ENCODE assay signal across 11 cellular contexts in genomic region chr6:129685640-129686031, GRCh38. TPM values are rescaled to one million over a fixed set of nuclear protein-coding genes. Genes with fewer than 3 reads are reported as not detected.
DNase-seq lines count a peak whose midpoint lies in the region; ATAC-seq and TF ChIP-seq lines count a peak whose summit lies in the region.
"Had no signal": no experiment of that assay in that cellular context is flagged by ENCODE, and none has a peak within 500 bp of the region (broad histone marks: within the 10 kb centered on the region; RNA-seq: fewer than 3 reads in every experiment).

No MANE protein-coding gene starts in this region.

- H3K36me3 ChIP-seq in heart right ventricle (no peaks in the 10 kb centered on the region), mesenchymal stem cell (ENCODE audit: control insufficient read depth in 1 of 2, insufficient read depth in 2 of 2, low read depth in 1 of 2, low read length in 2 of 2) (peaks cover 0 to 5% of the 10 kb centered on the region in 2 experiments), vagina (no peaks in the 10 kb centered on the region)

- H3K4me1 ChIP-seq in heart right ventricle = peaks cover 0 to 98% (median 40%) of the 10 kb centered on the region in 9 donors
- H3K4me1 ChIP-seq in mesenchymal stem cell (ENCODE audit: control insufficient read depth, insufficient read depth, low read depth, low read length) = peaks cover 17% of the 10 kb centered on the region
- H3K4me1 ChIP-seq in vagina = peaks cover 52% of the 10 kb centered on the region

- peak overlapping the region; percentile 94 for H2AK5ac ChIP-seq in mesenchymal stem cell (ENCODE audit: low read length, severe bottlenecking)

- no peaks in the 10 kb centered on the region for H3K79me1 ChIP-seq in mesenchymal stem cell (replicated peaks; ENCODE audit: low read length, poor library complexity, severe bottlenecking)

- no peak overlapping the region for H3K14ac ChIP-seq in mesenchymal stem cell (ENCODE audit: low read length in 2 of 2)

- WGBS in heart right ventricle, 2 donors = 74 to 75% methylated on average over 5 of the region's 5 CpGs
- 96% methylated on average over 5 of the region's 5 CpGs for WGBS in mesenchymal stem cell

- no peaks in the 10 kb centered on the region for H3K9me3 ChIP-seq in heart right ventricle
- H3K9me3 ChIP-seq in mesenchymal stem cell (ENCODE audit: control insufficient read depth, low read length) = no peaks in the 10 kb centered on the region
- H3K9me3 ChIP-seq in vagina = no peaks in the 10 kb centered on the region

- ATAC-seq in heart right ventricle = no peak
- ATAC-seq: left colon had no signal

- no peak overlapping the region for H4K8ac ChIP-seq in mesenchymal stem cell (ENCODE audit: low read length)

- H3K27me3 ChIP-seq in heart right ventricle (no peaks in the 10 kb centered on the region), mesenchymal stem cell (ENCODE audit: control insufficient read depth in 1 of 2, insufficient read depth in 1 of 2, low read length in 2 of 2) (no peaks in the 10 kb centered on the region), vagina (no peaks in the 10 kb centered on the region)

- TF ChIP-seq POLR2A in vagina (IDR thresholded peaks at IDR 0.05) = no peak

- DNase-seq in heart right ventricle = no peak
- no peak for DNase-seq in cardiac septum (ENCODE audit: low spot score)
- peak; percentile 46 for DNase-seq in SIG-M5 treated with dmso at 0.1 percent for 504 hours (lab: John Stamatoyannopoulos, UW; ENCODE audit: unreplicated experiment)
- no peak for DNase-seq in mesenchymal stem cell
- DNase-seq in vagina (ENCODE audit: extremely low spot score in 2 of 2) = no peak
- no peak for DNase-seq in amygdala (lab: John Stamatoyannopoulos, UW)
- DNase-seq in AG20443 (ENCODE audit: low spot score) = no peak
- DNase-seq in OCI-M2 (lab: John Stamatoyannopoulos, UW; ENCODE audit: unreplicated experiment) = no peak
- DNase-seq: C1 segment of cervical spinal cord, left colon, NCI-H526 treated with DMSO at 0.1 percent for 48 hours had no signal

- no peak overlapping the region for H3K9ac ChIP-seq in mesenchymal stem cell (ENCODE audit: low read length)

- H2BK120ac ChIP-seq in mesenchymal stem cell (ENCODE audit: low read depth, low read length) = peak overlapping the region; percentile 98

- no peak overlapping the region for H2BK15ac ChIP-seq in mesenchymal stem cell (ENCODE audit: low read depth, poor library complexity, severe bottlenecking)

- TF ChIP-seq CTCF in heart right ventricle (IDR thresholded peaks at IDR 0.05) = no peak
- no peak for TF ChIP-seq CTCF in vagina (IDR thresholded peaks at IDR 0.05)

- H2AFZ ChIP-seq in mesenchymal stem cell (ENCODE audit: low read depth, low read length) = no peak overlapping the region

- peak overlapping the region in 1 of 2 experiments; percentile 60 for H3K18ac ChIP-seq in mesenchymal stem cell (ENCODE audit: low read depth in 1 of 2, low read length in 2 of 2)

- intact Hi-C loops in heart right ventricle (cut with DNase I) (no loop called here), cardiac septum (cut with DNase I) (no loop called here), vagina (cut with DNase I) (no loop called here)

- no peak overlapping the region for H2BK12ac ChIP-seq in mesenchymal stem cell (ENCODE audit: low read length in 2 of 2)

- no peak overlapping the region for H3K4me2 ChIP-seq in mesenchymal stem cell (ENCODE audit: low read length, poor library complexity, severe bottlenecking)

- peak overlapping the region; percentile 36 for H4K91ac ChIP-seq in mesenchymal stem cell (ENCODE audit: low read length)

- peak overlapping the region; percentile 86 for H2BK5ac ChIP-seq in mesenchymal stem cell (ENCODE audit: low read depth, low read length, poor library complexity, severe bottlenecking)

- no peak overlapping the region for H3K23ac ChIP-seq in mesenchymal stem cell (ENCODE audit: low read length in 2 of 2)

- H3K4me3 ChIP-seq in heart right ventricle = peak overlapping the region in 1 of 10 donors; percentile 10
- H3K4me3 ChIP-seq in mesenchymal stem cell (ENCODE audit: insufficient read depth in 1 of 2, low read depth in 1 of 2, low read length in 2 of 2) = no peak overlapping the region
- H3K4me3 ChIP-seq in vagina = no peak overlapping the region

- no peak overlapping the region for H3K4ac ChIP-seq in mesenchymal stem cell (ENCODE audit: low read depth in 1 of 2, low read length in 2 of 2)

- H3K27ac ChIP-seq in heart right ventricle (peak overlapping the region in 9 of 10 donors; percentile 24 to 90 (median 72)), mesenchymal stem cell (ENCODE audit: low read length, poor library complexity, severe bottlenecking) (peak overlapping the region; percentile 89), vagina (peak overlapping the region; percentile 94)

RNA-seq across cellular contexts. Expression of gene ARHGAP18, which starts 24.3 kb away (rescaled TPM):
- total RNA-seq in heart right ventricle = 10 to 100 TPM in 1 of 10 donors, 1 to 10 TPM in 9; 3.4 to 15.4 (median 4.2) TPM
- 1 to 10 TPM; 2.2 to 3.8 TPM for polyA plus RNA-seq in heart right ventricle
- total RNA-seq in cardiac septum = 3.5 TPM
- 22.2 TPM for polyA plus RNA-seq in mesenchymal stem cell (2013, experiment 1 of 2)
- polyA plus RNA-seq in mesenchymal stem cell (2013, experiment 2 of 2) = 22.1 TPM
- total RNA-seq in vagina = 7.6 TPM
